Comparison of ENCODE assay signal across 18 cellular contexts in genomic region chr9:113567361-113568080, GRCh38.
A peak's percentile ranks its signal among the peaks of the same experiment; 100 is the strongest.
DNase-seq lines count a peak whose midpoint lies in the region; ATAC-seq and TF ChIP-seq lines count a peak whose summit lies in the region.
"Had no signal": no experiment of that assay in that cellular context is flagged by ENCODE, and none has a peak within 500 bp of the region (broad histone marks: within the 10 kb centered on the region; RNA-seq: fewer than 3 reads in every experiment).

No MANE protein-coding gene starts in this region.

- no peak overlapping the region for H3K9ac ChIP-seq in mesenchymal stem cell (ENCODE audit: low read length)

- no peak overlapping the region for H2BK120ac ChIP-seq in mesenchymal stem cell (ENCODE audit: low read depth, low read length)

- H3K27me3 Mint-ChIP-seq in activated T-cell treated with anti-CD3 and anti-CD28 coated beads, Interleukin-2, amount 50 U/mL, for 24 hours = no peaks in the 10 kb centered on the region
- H3K27me3 Mint-ChIP-seq in activated T-helper 2 cell treated with anti-CD3 and anti-CD28 coated beads, Interferon-gamma antibody, Interleukin-2, Interleukin-4, amounts not matched to agents 10 μg/mL and 5 μg/mL and 100 μg/mL, durations not matched to agents 14 hours and 24 hours and 36 hours (ENCODE audit: low read depth) = no peaks in the 10 kb centered on the region
- H3K27me3 Mint-ChIP-seq in glutamatergic neuron (ENCODE audit: unreplicated experiment) = peaks cover 8% of the 10 kb centered on the region
- H3K27me3 Mint-ChIP-seq: CD4-positive, CD25-positive, alpha-beta regulatory T cell had no signal

- no peak overlapping the region for H3K23ac ChIP-seq in mesenchymal stem cell (ENCODE audit: low read length in 2 of 2)

- H3K9me3 Mint-ChIP-seq in activated T-cell treated with anti-CD3 and anti-CD28 coated beads, Interleukin-2, amount 50 U/mL, for 24 hours = no peaks in the 10 kb centered on the region
- no peaks in the 10 kb centered on the region for H3K9me3 Mint-ChIP-seq in activated T-helper 2 cell treated with anti-CD3 and anti-CD28 coated beads, Interferon-gamma antibody, Interleukin-2, Interleukin-4, amounts not matched to agents 10 μg/mL and 5 μg/mL and 100 μg/mL, durations not matched to agents 14 hours and 24 hours and 36 hours
- peaks cover 11% of the 10 kb centered on the region for H3K9me3 Mint-ChIP-seq in glutamatergic neuron (ENCODE audit: unreplicated experiment)
- H3K9me3 Mint-ChIP-seq: activated T-cell treated with anti-CD3 and anti-CD28 coated beads, Interleukin-2, amount 50 U/mL, for 72 hours; CD4-positive, CD25-positive, alpha-beta regulatory T cell had no signal

- intact Hi-C loops in activated T-helper 2 cell treated with anti-CD3 and anti-CD28 coated beads, Interferon-gamma antibody, Interleukin-2, Interleukin-4, amounts not matched to agents 10 μg/mL and 5 μg/mL and 100 μg/mL, durations not matched to agents 14 hours and 24 hours and 36 hours (cut with micrococcal nuclease) = no loop called here

- peak overlapping the region in 1 of 2 experiments; percentile 73 for H2BK12ac ChIP-seq in mesenchymal stem cell (ENCODE audit: low read length in 2 of 2)

- no peak overlapping the region for H2BK15ac ChIP-seq in mesenchymal stem cell (ENCODE audit: low read depth, poor library complexity, severe bottlenecking)

- H3K36me3 ChIP-seq in RWPE2 (ENCODE audit: low read depth) (no peaks in the 10 kb centered on the region), mesenchymal stem cell (ENCODE audit: control insufficient read depth in 1 of 2, insufficient read depth in 2 of 2, low read depth in 1 of 2, low read length in 2 of 2) (peaks cover 0 to 19% of the 10 kb centered on the region in 2 experiments)
- H3K36me3 ChIP-seq: Peyer's patch had no signal

- no peak overlapping the region for H2AFZ ChIP-seq in mesenchymal stem cell (ENCODE audit: low read depth, low read length)

- H2AK5ac ChIP-seq in mesenchymal stem cell (ENCODE audit: low read length, severe bottlenecking) = peak overlapping the region; percentile 36

- H3K79me1 ChIP-seq in mesenchymal stem cell (replicated peaks; ENCODE audit: low read length, poor library complexity, severe bottlenecking) = peaks cover 35% of the 10 kb centered on the region

- no peaks in the 10 kb centered on the region for H3K9me3 ChIP-seq in RWPE2 (ENCODE audit: severe bottlenecking)
- no peaks in the 10 kb centered on the region for H3K9me3 ChIP-seq in mesenchymal stem cell (ENCODE audit: control insufficient read depth, low read length)
- H3K9me3 ChIP-seq: mucosa of descending colon, Peyer's patch had no signal

- peaks cover 24% of the 10 kb centered on the region for H3K4me1 ChIP-seq in RWPE2 (ENCODE audit: insufficient read depth, poor library complexity, severe bottlenecking)
- H3K4me1 ChIP-seq in mesenchymal stem cell (ENCODE audit: control insufficient read depth, insufficient read depth, low read depth, low read length) = peaks cover 47% of the 10 kb centered on the region

- WGBS in mesenchymal stem cell = 97% methylated on average over 8 of the region's 8 CpGs

- peak overlapping the region in 1 of 2 experiments; percentile 24 for H3K4ac ChIP-seq in mesenchymal stem cell (ENCODE audit: low read depth in 1 of 2, low read length in 2 of 2)

- H2BK5ac ChIP-seq in mesenchymal stem cell (ENCODE audit: low read depth, low read length, poor library complexity, severe bottlenecking) = no peak overlapping the region

- ATAC-seq in RWPE2 (ENCODE audit: low read depth) = no peak
- ATAC-seq: activated T-cell treated with anti-CD3 and anti-CD28 coated beads, Interleukin-2, amount 50 U/mL, for 72 hours; mucosa of descending colon had no signal

- H3K4me3 ChIP-seq in RWPE2 (ENCODE audit: severe bottlenecking) (no peak overlapping the region), mesenchymal stem cell (ENCODE audit: insufficient read depth in 1 of 2, low read depth in 1 of 2, low read length in 2 of 2) (no peak overlapping the region)
- H3K4me3 ChIP-seq: mucosa of descending colon, Peyer's patch had no signal

- H3K27ac Mint-ChIP-seq in activated T-cell treated with anti-CD3 and anti-CD28 coated beads, Interleukin-2, amount 50 U/mL, for 24 hours = no peak overlapping the region
- no peak overlapping the region for H3K27ac Mint-ChIP-seq in activated T-helper 2 cell treated with anti-CD3 and anti-CD28 coated beads, Interferon-gamma antibody, Interleukin-2, Interleukin-4, amounts not matched to agents 10 μg/mL and 5 μg/mL and 100 μg/mL, durations not matched to agents 14 hours and 24 hours and 36 hours
- H3K27ac Mint-ChIP-seq in glutamatergic neuron (ENCODE audit: unreplicated experiment) = no peak overlapping the region
- H3K27ac Mint-ChIP-seq: activated T-cell treated with anti-CD3 and anti-CD28 coated beads, Interleukin-2, amount 50 U/mL, for 72 hours had no signal

- H3K27ac ChIP-seq in RWPE2 (ENCODE audit: poor library complexity, severe bottlenecking) = no peak overlapping the region
- no peak overlapping the region for H3K27ac ChIP-seq in mesenchymal stem cell (ENCODE audit: low read length, poor library complexity, severe bottlenecking)
- peak overlapping the region; percentile 49 for H3K27ac ChIP-seq in substantia nigra (ENCODE audit: low read depth, low read length, poor library complexity, severe bottlenecking)

- H3K4me1 Mint-ChIP-seq in activated T-cell treated with anti-CD3 and anti-CD28 coated beads, Interleukin-2, amount 50 U/mL, for 24 hours (ENCODE audit: low read depth) = peaks cover 22% of the 10 kb centered on the region
- peaks cover 15% of the 10 kb centered on the region for H3K4me1 Mint-ChIP-seq in activated T-helper 2 cell treated with anti-CD3 and anti-CD28 coated beads, Interferon-gamma antibody, Interleukin-2, Interleukin-4, amounts not matched to agents 10 μg/mL and 5 μg/mL and 100 μg/mL, durations not matched to agents 14 hours and 24 hours and 36 hours (ENCODE audit: low read depth)
- H3K4me1 Mint-ChIP-seq in glutamatergic neuron (ENCODE audit: low read depth, unreplicated experiment) = peaks cover 20% of the 10 kb centered on the region

- peak; percentile 9 for DNase-seq in activated T-cell treated with anti-CD3 and anti-CD28 coated beads, Interleukin-2, amount 50 U/mL, for 1 hour
- DNase-seq in activated T-cell treated with anti-CD3 and anti-CD28 coated beads, Interleukin-2, amount 50 U/mL, for 24 hours = no peak
- peak; percentile 29 for DNase-seq in RWPE2 (ENCODE audit: low spot score)
- DNase-seq in mesenchymal stem cell = no peak
- no peak for DNase-seq in substantia nigra (lab: John Stamatoyannopoulos, UW)
- DNase-seq in activated T-helper 2 cell treated with anti-CD3 and anti-CD28 coated beads, Interferon-gamma antibody, Interleukin-2, Interleukin-4, amounts not matched to agents 10 μg/mL and 5 μg/mL and 100 μg/mL, durations not matched to agents 14 hours and 24 hours and 36 hours (ENCODE audit: low spot score) = no peak
- no peak for DNase-seq in glutamatergic neuron
- no peak for DNase-seq in NCI-H526 (lab: John Stamatoyannopoulos, UW)
- DNase-seq: activated CD4-positive, alpha-beta T cell treated with anti-CD3 and anti-CD28 coated beads, Interleukin-2, amount 50 U/mL, for 4 hours; activated T-cell treated with anti-CD3 and anti-CD28 coated beads, Interleukin-2, amount 50 U/mL, for 72 hours; CD4-positive, CD25-positive, alpha-beta regulatory T cell; erythroblast; H7; MM.1S; NCI-H1930; SW 1271 had no signal

- H3K27me3 ChIP-seq in RWPE2 (ENCODE audit: insufficient read depth, poor library complexity, severe bottlenecking) = no peaks in the 10 kb centered on the region
- peaks cover 0 to 10% of the 10 kb centered on the region in 2 experiments for H3K27me3 ChIP-seq in mesenchymal stem cell (ENCODE audit: control insufficient read depth in 1 of 2, insufficient read depth in 1 of 2, low read length in 2 of 2)
- H3K27me3 ChIP-seq: Peyer's patch had no signal

- TF ChIP-seq CTCF in RWPE2 (IDR thresholded peaks at IDR 0.05; ENCODE audit: poor library complexity, severe bottlenecking) (no peak), glutamatergic neuron (IDR thresholded peaks at IDR 0.05; ENCODE audit: partially characterized antibody, unreplicated experiment) (no peak)

- no peak overlapping the region for H4K8ac ChIP-seq in mesenchymal stem cell (ENCODE audit: low read length)

- peak overlapping the region; percentile 71 for H4K91ac ChIP-seq in mesenchymal stem cell (ENCODE audit: low read length)

- H3K4me3 Mint-ChIP-seq in activated T-cell treated with anti-CD3 and anti-CD28 coated beads, Interleukin-2, amount 50 U/mL, for 24 hours = no peak overlapping the region
- no peak overlapping the region for H3K4me3 Mint-ChIP-seq in activated T-helper 2 cell treated with anti-CD3 and anti-CD28 coated beads, Interferon-gamma antibody, Interleukin-2, Interleukin-4, amounts not matched to agents 10 μg/mL and 5 μg/mL and 100 μg/mL, durations not matched to agents 14 hours and 24 hours and 36 hours (ENCODE audit: low read depth)
- H3K4me3 Mint-ChIP-seq in glutamatergic neuron (ENCODE audit: unreplicated experiment) = no peak overlapping the region
- H3K4me3 Mint-ChIP-seq: activated T-cell treated with anti-CD3 and anti-CD28 coated beads, Interleukin-2, amount 50 U/mL, for 72 hours; CD4-positive, CD25-positive, alpha-beta regulatory T cell had no signal

- peak overlapping the region in 1 of 2 experiments; percentile 74 for H3K14ac ChIP-seq in mesenchymal stem cell (ENCODE audit: low read length in 2 of 2)

- peaks cover 4% of the 10 kb centered on the region for H3K36me3 Mint-ChIP-seq in activated T-cell treated with anti-CD3 and anti-CD28 coated beads, Interleukin-2, amount 50 U/mL, for 24 hours (ENCODE audit: low read depth)
- no peaks in the 10 kb centered on the region for H3K36me3 Mint-ChIP-seq in activated T-helper 2 cell treated with anti-CD3 and anti-CD28 coated beads, Interferon-gamma antibody, Interleukin-2, Interleukin-4, amounts not matched to agents 10 μg/mL and 5 μg/mL and 100 μg/mL, durations not matched to agents 14 hours and 24 hours and 36 hours (ENCODE audit: low read depth)
- no peaks in the 10 kb centered on the region for H3K36me3 Mint-ChIP-seq in glutamatergic neuron (ENCODE audit: unreplicated experiment)
- H3K36me3 Mint-ChIP-seq: CD4-positive, CD25-positive, alpha-beta regulatory T cell had no signal

- no peak overlapping the region for H3K4me2 ChIP-seq in mesenchymal stem cell (ENCODE audit: low read length, poor library complexity, severe bottlenecking)

- peak overlapping the region; percentile 18 to 21 for H3K18ac ChIP-seq in mesenchymal stem cell (ENCODE audit: low read depth in 1 of 2, low read length in 2 of 2)

Comparison
In these comparisons a context has a peak if more than half of its experiments do, and no peak if none do; other contexts are left out.
1. DNase-seq: peak in activated T-cell treated with anti-CD3 and anti-CD28 coated beads, Interleukin-2, amount 50 U/mL, for 1 hour (single experiment) and RWPE2 (single experiment); none in activated T-cell treated with anti-CD3 and anti-CD28 coated beads, Interleukin-2, amount 50 U/mL, for 24 hours (single experiment), mesenchymal stem cell (single experiment), substantia nigra (0 of 49), activated T-helper 2 cell treated with anti-CD3 and anti-CD28 coated beads, Interferon-gamma antibody, Interleukin-2, Interleukin-4, amounts not matched to agents 10 μg/mL and 5 μg/mL and 100 μg/mL, durations not matched to agents 14 hours and 24 hours and 36 hours (single experiment), glutamatergic neuron (single experiment) and NCI-H526 (0 of 2).